Comparison of ENCODE assay signal across 8 cellular contexts in genomic region chr7:25950488-25951413, GRCh38.
DNase-seq lines count a peak whose midpoint lies in the region; ATAC-seq and FAIRE-seq lines count a peak whose summit lies in the region.

No MANE protein-coding gene starts in this region.

- DNase-seq in GM19239 (ENCODE audit: insufficient read length, low spot score): peak; percentile 95
- peak; percentile 77 to 96 for DNase-seq in NCI-H524 (lab: John Stamatoyannopoulos, UW)
- peak; percentile 91 for DNase-seq in activated CD4-positive, alpha-beta memory T cell treated with anti-CD3 and anti-CD28 coated beads for 36 hours
- DNase-seq in effector CD4-positive, alpha-beta T cell: peak; percentile 86
- peak; percentile 14 to 53 for DNase-seq in lung microvascular endothelial cell (ENCODE audit: low read depth in 2 of 2)
- DNase-seq in stimulated activated CD4-positive, alpha-beta T cell treated with anti-CD3 and anti-CD28 coated beads, TNF-alpha, amount 100 ng/mL, for 48 hours (ENCODE audit: low read depth in 3 of 3): peak; percentile 56 to 77 (median 73)

- peak; percentile 94 for FAIRE-seq in GM19239 (lab: Jason Lieb, UNC)

- H3K27ac Mint-ChIP-seq in activated CD4-positive, alpha-beta memory T cell treated with anti-CD3 and anti-CD28 coated beads for 36 hours: peak overlapping the region; percentile 56

- no peaks in the 10 kb centered on the region for H3K27me3 ChIP-seq in BLaER1

- H3K4me2 ChIP-seq in BLaER1: peak overlapping the region; percentile 96

- H3K9me3 ChIP-seq in BLaER1: no peaks in the 10 kb centered on the region

- peaks cover 39% of the 10 kb centered on the region for H3K4me1 ChIP-seq in BLaER1

- peak overlapping the region; percentile 56; the same call in 1 of the 2 replicates for H3K27ac ChIP-seq in BLaER1

- no peaks in the 10 kb centered on the region for H3K36me3 ChIP-seq in BLaER1

- POLR2A ChIA-PET in activated CD4-positive, alpha-beta memory T cell treated with anti-CD3 and anti-CD28 coated beads for 36 hours (lab: Charles Lee): interaction anchor here (1.0 kb wide), 1 partner anchor 17 kb away, joined by 3 read pairs; no protein-coding TSS in a partner anchor

- peaks cover 11% of the 10 kb centered on the region for H3K4me1 Mint-ChIP-seq in activated CD4-positive, alpha-beta memory T cell treated with anti-CD3 and anti-CD28 coated beads for 36 hours (ENCODE audit: low read depth)

- CTCF ChIA-PET in activated CD4-positive, alpha-beta memory T cell treated with anti-CD3 and anti-CD28 coated beads for 36 hours (lab: Charles Lee): interaction anchor here (0.8 to 1.0 kb wide), 2 partner anchors 17 to 54 kb away, joined by 3 to 4 read pairs; no protein-coding TSS in a partner anchor

- H3K9ac ChIP-seq in BLaER1: peak overlapping the region; percentile 72

- peak overlapping the region; percentile 74 for H3K4me3 ChIP-seq in BLaER1

- peaks cover 4% of the 10 kb centered on the region for H3K27me3 Mint-ChIP-seq in activated CD4-positive, alpha-beta memory T cell treated with anti-CD3 and anti-CD28 coated beads for 36 hours

- no peaks in the 10 kb centered on the region for H3K9me3 Mint-ChIP-seq in activated CD4-positive, alpha-beta memory T cell treated with anti-CD3 and anti-CD28 coated beads for 36 hours

- H3K36me3 Mint-ChIP-seq in activated CD4-positive, alpha-beta memory T cell treated with anti-CD3 and anti-CD28 coated beads for 36 hours: no peaks in the 10 kb centered on the region

- intact Hi-C loops in activated CD4-positive, alpha-beta memory T cell treated with anti-CD3 and anti-CD28 coated beads for 36 hours (cut with micrococcal nuclease): loop anchor here (1.0 to 5.0 kb wide), 4 partner anchors 10 to 342 kb away; partner anchors contain the start of gene SNX10

- ATAC-seq in HG03439 (IDR thresholded peaks at IDR 0.05; ENCODE audit: unreplicated experiment): peak; percentile 78

- peak overlapping the region; percentile 75 for H3K4me3 Mint-ChIP-seq in activated CD4-positive, alpha-beta memory T cell treated with anti-CD3 and anti-CD28 coated beads for 36 hours

- no peaks in the 10 kb centered on the region for H4K20me1 ChIP-seq in BLaER1

Comparison
In these comparisons a context has a peak if more than half of its experiments do, and no peak if none do; other contexts are left out.
1. Peak in every context shown above with its lines: DNase-seq, ATAC-seq, H3K4me3 ChIP-seq and H3K27ac ChIP-seq.
2. DNase-seq: peak in every context shown above with its lines; median percentile 95 in GM19239; 91 in activated CD4-positive, alpha-beta memory T cell treated with anti-CD3 and anti-CD28 coated beads for 36 hours; 86 in NCI-H524; 86 in effector CD4-positive, alpha-beta T cell; 73 in stimulated activated CD4-positive, alpha-beta T cell treated with anti-CD3 and anti-CD28 coated beads, TNF-alpha, amount 100 ng/mL, for 48 hours; 34 in lung microvascular endothelial cell.